Comparison of ENCODE assay signal across 10 cellular contexts in the genomic region with DNA sequence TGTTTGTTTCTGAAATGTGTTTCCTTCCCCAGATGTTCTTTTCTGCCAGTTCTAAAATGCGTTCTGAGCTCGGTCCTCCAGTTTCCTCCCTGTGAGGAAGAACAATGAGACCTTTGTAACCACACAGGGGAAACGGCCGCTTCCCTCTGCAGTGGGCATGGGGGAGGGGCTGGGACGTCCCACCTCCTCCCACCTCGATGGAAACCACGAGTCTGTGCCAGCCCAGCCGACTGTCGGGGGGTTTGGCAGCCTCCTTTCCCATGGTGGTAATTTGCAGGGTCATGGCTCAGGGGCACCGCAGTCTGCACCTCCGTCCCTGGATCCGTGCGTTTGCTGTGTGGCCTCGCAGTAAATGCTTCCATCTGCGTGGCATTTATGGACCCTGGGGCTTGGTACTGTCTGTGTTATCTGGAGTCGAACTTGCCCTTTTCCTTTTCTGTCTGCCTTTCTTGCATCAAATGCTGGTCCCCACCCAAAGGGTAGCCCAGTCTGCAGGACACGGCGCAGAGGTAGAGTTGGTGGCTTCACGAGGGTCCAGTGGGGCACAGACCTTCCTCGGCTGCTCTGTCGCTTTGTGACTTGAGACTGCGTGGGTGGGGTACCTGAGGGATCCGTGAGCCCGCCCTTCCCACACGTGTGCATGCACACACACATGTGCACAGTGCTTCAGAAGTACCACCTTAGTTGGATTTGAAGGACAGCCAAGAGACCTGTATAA. TPM values are rescaled to one million over a fixed set of nuclear protein-coding genes. Genes with fewer than 3 reads are reported as not detected.
DNase-seq lines count a peak whose midpoint lies in the region; ATAC-seq and TF ChIP-seq lines count a peak whose summit lies in the region.
"Had no signal": no experiment of that assay in that cellular context is flagged by ENCODE, and none has a peak within 500 bp of the region (broad histone marks: within the 10 kb centered on the region; RNA-seq: fewer than 3 reads in every experiment).

No MANE protein-coding gene starts in this region.

- CTCF ChIA-PET in Panc1 (lab: Charles Lee): interaction anchor here (0.6 to 1.1 kb wide), 3 partner anchors 9 to 14 kb away, joined by 3 to 13 read pairs (median 4); no protein-coding TSS in a partner anchor

- peak overlapping the region; percentile 1 for H3K4ac ChIP-seq in trophoblast cell (ENCODE audit: low read depth, low read length)

- peaks cover 2 to 14% (median 14%) of the 10 kb centered on the region in 3 donors for H3K27me3 Mint-ChIP-seq in CD14-positive monocyte (ENCODE audit: low read depth in 3 of 3)

- in situ Hi-C loops in Panc1 (cut with HindIII; ENCODE audit: low pct_unique_long_range_greater_than_20kb, low sequenced_read_pairs): no loop called here

- BruUV-seq in Panc1 (replicated peaks; lab: Mats Ljungman, UMichigan): no TSS peak

- peaks cover 3% of the 10 kb centered on the region for H3K79me1 ChIP-seq in trophoblast cell (ENCODE audit: low read length)

- no peak for TF ChIP-seq CTCF in Panc1 (IDR thresholded peaks at IDR 0.05)
- no peak for TF ChIP-seq CTCF in esophagus squamous epithelium (IDR thresholded peaks at IDR 0.05)
- TF ChIP-seq CTCF in CD14-positive monocyte (IDR thresholded peaks at IDR 0.05): no peak

- intact Hi-C loops in Panc1 (cut with micrococcal nuclease; ENCODE audit: unreplicated experiment): no loop called here
- intact Hi-C loops in esophagus squamous epithelium (cut with DNase I): no loop called here
- intact Hi-C loops in CD14-positive monocyte (cut with micrococcal nuclease): no loop called here

- H3K4me3 ChIP-seq in Panc1 (ENCODE audit: low read depth in 2 of 2, low read length in 2 of 2): peak overlapping the region in 1 of 2 experiments; percentile 24; a peak in 2 of 4 replicates
- H3K4me3 ChIP-seq in esophagus squamous epithelium: no peak overlapping the region
- no peak overlapping the region for H3K4me3 ChIP-seq in trophoblast cell (ENCODE audit: low read depth, low read length)
- H3K4me3 ChIP-seq: upper lobe of left lung had no signal

- no peak overlapping the region for H2BK12ac ChIP-seq in trophoblast cell (ENCODE audit: low read length)

- H3K4me1 ChIP-seq in Panc1 (ENCODE audit: control insufficient read depth, insufficient read depth, low read length): peaks cover 86% of the 10 kb centered on the region
- peaks cover under 1 to 96% (median 53%) of the 10 kb centered on the region in 3 donors for H3K4me1 ChIP-seq in esophagus squamous epithelium
- H3K4me1 ChIP-seq in trophoblast cell (ENCODE audit: control insufficient read depth in 1 of 2, insufficient read depth in 2 of 2, low read length in 2 of 2): peaks cover 18 to 31% of the 10 kb centered on the region in 2 experiments

- H2BK5ac ChIP-seq in trophoblast cell (ENCODE audit: low read depth, low read length, poor library complexity): no peak overlapping the region

- H2AK5ac ChIP-seq in trophoblast cell (ENCODE audit: low read length): no peak overlapping the region

- no peak for TF ChIP-seq POLR2A in esophagus squamous epithelium (IDR thresholded peaks at IDR 0.05)

- peak overlapping the region; percentile 23 for H3K4me2 ChIP-seq in trophoblast cell (ENCODE audit: low read length)

- H4K8ac ChIP-seq in trophoblast cell (ENCODE audit: low read depth, low read length): no peak overlapping the region

- peak overlapping the region in 1 of 2 donors; percentile 73 for H3K4me3 Mint-ChIP-seq in CD14-positive monocyte

- H3K27me3 ChIP-seq in Panc1 (ENCODE audit: control insufficient read depth, insufficient read depth, low read length) (no peaks in the 10 kb centered on the region), esophagus squamous epithelium (no peaks in the 10 kb centered on the region), trophoblast cell (ENCODE audit: insufficient read depth, low read length) (no peaks in the 10 kb centered on the region)
- H3K27me3 ChIP-seq: upper lobe of left lung had no signal

- H3K36me3 ChIP-seq in Panc1 (ENCODE audit: control insufficient read depth, insufficient read depth, low read length) (no peaks in the 10 kb centered on the region), esophagus squamous epithelium (no peaks in the 10 kb centered on the region), trophoblast cell (ENCODE audit: control insufficient read depth in 1 of 2, insufficient read depth in 2 of 2, low read length in 2 of 2) (no peaks in the 10 kb centered on the region)
- H3K36me3 ChIP-seq: upper lobe of left lung had no signal

- no peak overlapping the region for H3K23ac ChIP-seq in trophoblast cell (ENCODE audit: low read length)

- no peak overlapping the region for H4K12ac ChIP-seq in trophoblast cell (ENCODE audit: low read depth, low read length)

- H3K9me3 Mint-ChIP-seq in CD14-positive monocyte: peaks cover 0 to 3% (median 0%) of the 10 kb centered on the region in 7 donors

- H4K91ac ChIP-seq in trophoblast cell (ENCODE audit: low read depth, low read length): no peak overlapping the region

- H3K36me3 Mint-ChIP-seq in CD14-positive monocyte: no peaks in the 10 kb centered on the region

- H3K4me1 Mint-ChIP-seq in CD14-positive monocyte: peaks cover 31% of the 10 kb centered on the region

- H3K27ac ChIP-seq in Panc1 (ENCODE audit: low read length) (peak overlapping the region; percentile 95), esophagus squamous epithelium (peak overlapping the region in 3 of 4 donors; percentile 6 to 83 (median 74)), trophoblast cell (ENCODE audit: low read depth, low read length) (no peak overlapping the region)
- H3K27ac ChIP-seq: VCaP had no signal

- H3K9me3 ChIP-seq in Panc1 (ENCODE audit: control insufficient read depth, insufficient read depth, low read depth, low read length) (no peaks in the 10 kb centered on the region), esophagus squamous epithelium (no peaks in the 10 kb centered on the region), trophoblast cell (ENCODE audit: insufficient read depth, low read depth, low read length) (no peaks in the 10 kb centered on the region)
- H3K9me3 ChIP-seq: upper lobe of left lung had no signal

- POLR2A ChIA-PET in Panc1 (lab: Charles Lee): interaction anchor here (0.6 kb wide), 3 partner anchors 20 to 1321 kb away, joined by 3 read pairs; no protein-coding TSS in a partner anchor

- no peak overlapping the region for H3K9ac ChIP-seq in trophoblast cell (ENCODE audit: low read length)

- peak overlapping the region; percentile 12 for H3K18ac ChIP-seq in trophoblast cell (ENCODE audit: low read length)

- no peak overlapping the region for H3K27ac Mint-ChIP-seq in CD14-positive monocyte

- WGBS in esophagus squamous epithelium, 2 donors: 28 to 57% methylated on average over 17 to 25 of the region's 25 CpGs
- no CpG with 5 or more reads among the region's 25 CpGs for WGBS in trophoblast cell (ENCODE audit: extremely low coverage, insufficient coverage, insufficient read length)

- H2BK120ac ChIP-seq in trophoblast cell (ENCODE audit: insufficient read depth, low read length, poor library complexity): no peak overlapping the region

- H2AFZ ChIP-seq in trophoblast cell (ENCODE audit: insufficient read depth, low read length, poor library complexity): peak overlapping the region; percentile 24

- H3K14ac ChIP-seq in trophoblast cell (ENCODE audit: low read length): no peak overlapping the region

- H3K79me2 ChIP-seq in trophoblast cell (ENCODE audit: control insufficient read depth, insufficient read depth, low read length, poor library complexity): no peaks in the 10 kb centered on the region

- DNase-seq in ELF-1 (ENCODE audit: low read depth, low spot score) (peak; percentile 49), Panc1 (ENCODE audit: low read depth, low spot score) (no peak), esophagus squamous epithelium (lab: John Stamatoyannopoulos, UW) (no peak), trophoblast cell (no peak), CD14-positive monocyte (ENCODE audit: low spot score) (no peak), cerebellum (ENCODE audit: low spot score) (no peak), DMS114 treated with DMSO at 0.1 percent for 48 hours (lab: John Stamatoyannopoulos, UW; ENCODE audit: unreplicated experiment) (no peak), DMS53 treated with DMSO at 0.1 percent for 48 hours (lab: John Stamatoyannopoulos, UW; ENCODE audit: unreplicated experiment) (no peak)

- peak; percentile 71 for ATAC-seq in Panc1

RNA-seq across cellular contexts. Expression of a gene that starts 16.1 kb away (rescaled TPM):
- total RNA-seq in Panc1 (2021; ENCODE audit: unreplicated experiment) (171 TPM), esophagus squamous epithelium (10 to 100 TPM; 13.7 to 24.0 (median 20.9) TPM), cerebellum (15.7 TPM)
- polyA plus RNA-seq in Panc1 (2012; ENCODE audit: insufficient read length): 357 TPM
- 16.1 and 17.7 TPM in 2 replicates for polyA plus RNA-seq in trophoblast cell (2013)
- polyA plus RNA-seq in CD14-positive monocyte: under 1 TPM in 1 of 2 donors, not detected in 1; 0.23 TPM

RNA-seq across cellular contexts. Expression of a gene that starts 56.8 kb away (rescaled TPM):
- total RNA-seq in Panc1 (2021; ENCODE audit: unreplicated experiment) (53.1 TPM), esophagus squamous epithelium (10 to 100 TPM; 11.4 to 23.3 (median 12.6) TPM), cerebellum (10.6 TPM)
- polyA plus RNA-seq in Panc1 (2012; ENCODE audit: insufficient read length): 48.1 TPM
- polyA plus RNA-seq in trophoblast cell (2013): 50.4 and 51.7 TPM in 2 replicates
- 10 to 100 TPM in 1 of 2 donors, 1 to 10 TPM in 1; 9.5 to 12.6 TPM for polyA plus RNA-seq in CD14-positive monocyte
